Comparison of ENCODE assay signal across 17 cellular contexts in genomic region chr4:78634011-78634664, GRCh38.
DNase-seq lines count a peak whose midpoint lies in the region; ATAC-seq, FAIRE-seq and TF ChIP-seq lines count a peak whose summit lies in the region.
"Had no signal": no experiment of that assay in that cellular context is flagged by ENCODE, and none has a peak within 500 bp of the region (broad histone marks: within the 10 kb centered on the region; RNA-seq: fewer than 3 reads in every experiment).

No MANE protein-coding gene starts in this region.

- no peak for DNase-seq in GM18507 (ENCODE audit: extremely low spot score, insufficient read length, low read depth)
- DNase-seq in caudate nucleus (lab: John Stamatoyannopoulos, UW) = peak in 48 of 61 donors; percentile 6 to 93 (median 44)
- peak; percentile 63 for DNase-seq in inferior parietal cortex (ENCODE audit: extremely low spot score)
- DNase-seq in effector CD8-positive, alpha-beta T cell (lab: John Stamatoyannopoulos, UW) = no peak
- DNase-seq in mesendoderm = no peak
- no peak for DNase-seq in H54 (ENCODE audit: insufficient read length, low spot score)
- DNase-seq: activated CD4-positive, CD25-positive, alpha-beta regulatory T cell treated with anti-CD3 and anti-CD28 coated beads, Interleukin-2, amount 50 U/mL, for 72 hours; activated T-cell treated with anti-CD3 and anti-CD28 coated beads, Interleukin-2, amount 50 U/mL, for 72 hours; CD4-positive, CD25-positive, alpha-beta regulatory T cell; foreskin fibroblast; left colon; MV-4-11; NCI-H345; SIG-M5 had no signal

- no peak overlapping the region for H3K4me2 ChIP-seq in mesendoderm (ENCODE audit: low read length)

- H3K36me3 Mint-ChIP-seq in stimulated activated memory B cell treated with anti-CD40 and anti-IgM and Interleukin-4, amounts not matched to agents 10 μg/mL and 1 μg/mL and 100 μg/mL, for 72 hours = peaks cover 2% of the 10 kb centered on the region
- H3K36me3 Mint-ChIP-seq: CD4-positive, CD25-positive, alpha-beta regulatory T cell had no signal

- H4K5ac ChIP-seq in mesendoderm (ENCODE audit: low read length) = no peak overlapping the region

- no peak overlapping the region for H3K18ac ChIP-seq in mesendoderm (ENCODE audit: low read length)

- no CpG with 5 or more reads among the region's 5 CpGs for WGBS in mesendoderm (ENCODE audit: extremely low coverage, insufficient coverage, low lambda C conversion rate)

- H3K4me3 Mint-ChIP-seq in stimulated activated memory B cell treated with anti-CD40 and anti-IgM and Interleukin-4, amounts not matched to agents 10 μg/mL and 1 μg/mL and 100 μg/mL, for 72 hours = no peak overlapping the region
- H3K4me3 Mint-ChIP-seq: activated T-cell treated with anti-CD3 and anti-CD28 coated beads, Interleukin-2, amount 50 U/mL, for 72 hours; CD4-positive, CD25-positive, alpha-beta regulatory T cell had no signal

- peaks cover 67% of the 10 kb centered on the region for H3K4me1 Mint-ChIP-seq in stimulated activated memory B cell treated with anti-CD40 and anti-IgM and Interleukin-4, amounts not matched to agents 10 μg/mL and 1 μg/mL and 100 μg/mL, for 72 hours

- peaks cover 1% of the 10 kb centered on the region for H3K9me3 Mint-ChIP-seq in stimulated activated memory B cell treated with anti-CD40 and anti-IgM and Interleukin-4, amounts not matched to agents 10 μg/mL and 1 μg/mL and 100 μg/mL, for 72 hours

- peak; percentile 56 for FAIRE-seq in GM18507 (lab: Jason Lieb, UNC)
- no peak for FAIRE-seq in H54 (lab: Jason Lieb, UNC)

- H2BK5ac ChIP-seq in mesendoderm (ENCODE audit: low read length) = no peak overlapping the region

- no peak overlapping the region for H4K8ac ChIP-seq in mesendoderm (ENCODE audit: low read depth, low read length)

- no peaks in the 10 kb centered on the region for H3K36me3 ChIP-seq in mesendoderm (ENCODE audit: control insufficient read depth, insufficient read depth, low read length)
- H3K36me3 ChIP-seq: cardiac muscle cell had no signal

- no peak overlapping the region for H2BK120ac ChIP-seq in mesendoderm (ENCODE audit: low read depth, low read length)

- no peaks in the 10 kb centered on the region for H3K79me2 ChIP-seq in mesendoderm (ENCODE audit: control insufficient read depth, insufficient read depth, low read length)

- H3K27ac ChIP-seq in caudate nucleus (ENCODE audit: low read depth, low read length) (peak overlapping the region; percentile 95), mesendoderm (ENCODE audit: low read depth, low read length) (no peak overlapping the region)
- H3K27ac ChIP-seq: cardiac muscle cell had no signal

- no peaks in the 10 kb centered on the region for H3K79me1 ChIP-seq in mesendoderm (ENCODE audit: low read length)

- H3K23ac ChIP-seq in mesendoderm (ENCODE audit: low read length) = no peak overlapping the region

- no peak overlapping the region for H3K56ac ChIP-seq in mesendoderm (ENCODE audit: low read length)

- H3K27me3 Mint-ChIP-seq in stimulated activated memory B cell treated with anti-CD40 and anti-IgM and Interleukin-4, amounts not matched to agents 10 μg/mL and 1 μg/mL and 100 μg/mL, for 72 hours = no peaks in the 10 kb centered on the region

- ATAC-seq in stimulated activated memory B cell treated with anti-CD40 and anti-IgM and Interleukin-4, amounts not matched to agents 10 μg/mL and 1 μg/mL and 100 μg/mL, for 72 hours = peak; percentile 39
- ATAC-seq in HG03095 (IDR thresholded peaks at IDR 0.05; ENCODE audit: unreplicated experiment) = no peak
- ATAC-seq: activated T-cell treated with anti-CD3 and anti-CD28 coated beads, Interleukin-2, amount 50 U/mL, for 72 hours; left colon had no signal

- no peak overlapping the region for H3K9ac ChIP-seq in mesendoderm (ENCODE audit: low read length)

- peaks cover 3% of the 10 kb centered on the region for H3K4me1 ChIP-seq in mesendoderm (ENCODE audit: control insufficient read depth, low read depth, low read length)

- H3K27ac Mint-ChIP-seq in stimulated activated memory B cell treated with anti-CD40 and anti-IgM and Interleukin-4, amounts not matched to agents 10 μg/mL and 1 μg/mL and 100 μg/mL, for 72 hours = peak overlapping the region; percentile 48
- H3K27ac Mint-ChIP-seq: activated T-cell treated with anti-CD3 and anti-CD28 coated beads, Interleukin-2, amount 50 U/mL, for 72 hours; CD4-positive, CD25-positive, alpha-beta regulatory T cell had no signal

- H3K4me3 ChIP-seq in mesendoderm (ENCODE audit: low read length) = no peak overlapping the region
- H3K4me3 ChIP-seq: cardiac muscle cell had no signal

- no peak overlapping the region for H2AK5ac ChIP-seq in mesendoderm (ENCODE audit: low read length)

- H3K4ac ChIP-seq in mesendoderm (ENCODE audit: low read depth, low read length) = no peak overlapping the region

- H2BK15ac ChIP-seq in mesendoderm (replicated peaks; ENCODE audit: low read depth) = no peak overlapping the region

- no peaks in the 10 kb centered on the region for H3K27me3 ChIP-seq in mesendoderm (ENCODE audit: insufficient read depth, low read length, poor library complexity)
- H3K27me3 ChIP-seq: cardiac muscle cell had no signal

- no peak for TF ChIP-seq POLR2A in H54 (IDR thresholded peaks at IDR 0.05; ENCODE audit: low read depth, low read length)

Comparison
In these comparisons a context has a peak if more than half of its experiments do, and no peak if none do; other contexts are left out.
1. DNase-seq: peak in caudate nucleus (48 of 61) and inferior parietal cortex (single experiment); none in GM18507 (single experiment), effector CD8-positive, alpha-beta T cell (single experiment), mesendoderm (single experiment) and H54 (single experiment).